Comparison of ENCODE assay signal across 18 cellular contexts in genomic region chr13:29760561-29760960, GRCh38.
DNase-seq lines count a peak whose midpoint lies in the region; ATAC-seq and TF ChIP-seq lines count a peak whose summit lies in the region.
"Had no signal": no experiment of that assay in that cellular context is flagged by ENCODE, and none has a peak within 500 bp of the region (broad histone marks: within the 10 kb centered on the region; RNA-seq: fewer than 3 reads in every experiment).

No MANE protein-coding gene starts in this region.

- no peaks in the 10 kb centered on the region for H3K9me3 Mint-ChIP-seq in IgD-negative memory B cell

- H3K79me2 ChIP-seq in DOHH2 (ENCODE audit: control insufficient read depth, low read length) (no peaks in the 10 kb centered on the region), OCI-LY3 (ENCODE audit: low read length) (no peaks in the 10 kb centered on the region)

- H3K4me1 ChIP-seq in DOHH2 (ENCODE audit: control insufficient read depth, low read length) (peaks cover 17% of the 10 kb centered on the region), OCI-LY3 (ENCODE audit: low read length) (peaks cover 42% of the 10 kb centered on the region)

- H3K9me2 ChIP-seq in DOHH2 (replicated peaks; ENCODE audit: control insufficient read depth, low read length) = no peaks in the 10 kb centered on the region

- H3K4me2 ChIP-seq in DOHH2 (ENCODE audit: low read length) (0 out of 2 replicates have a peak overlapping the region, but pooled peaks have one; percentile 16), OCI-LY3 (ENCODE audit: low read length) (peak overlapping the region; percentile 4; the same call in 1 of the 2 replicates)
- H3K4me2 ChIP-seq: BLaER1 had no signal

- no peak overlapping the region for H3K9ac ChIP-seq in OCI-LY3 (ENCODE audit: low read length)
- H3K9ac ChIP-seq: BLaER1 had no signal

- peaks cover 32 to 47% (median 41%) of the 10 kb centered on the region in 3 donors for H3K4me1 Mint-ChIP-seq in IgD-negative memory B cell

- H3K27me3 Mint-ChIP-seq in IgD-negative memory B cell = peaks cover 3% of the 10 kb centered on the region
- H3K27me3 Mint-ChIP-seq: CD4-positive, alpha-beta memory T cell had no signal

- ATAC-seq in GM21576 (IDR thresholded peaks at IDR 0.05; ENCODE audit: unreplicated experiment) = no peak
- ATAC-seq in GM18511 (IDR thresholded peaks at IDR 0.05; ENCODE audit: unreplicated experiment) = no peak
- ATAC-seq in GM18909 (IDR thresholded peaks at IDR 0.05; ENCODE audit: poor library complexity, unreplicated experiment) = no peak
- ATAC-seq: HepG2 had no signal

- H4K20me1 ChIP-seq in DOHH2 (ENCODE audit: control insufficient read depth, insufficient read depth, low read depth, low read length) = no peaks in the 10 kb centered on the region
- H4K20me1 ChIP-seq in OCI-LY3 (ENCODE audit: insufficient read depth, low read length) = no peaks in the 10 kb centered on the region
- H4K20me1 ChIP-seq: BLaER1 had no signal

- peak overlapping the region in 1 of 4 donors; percentile 23 for H3K4me3 Mint-ChIP-seq in IgD-negative memory B cell
- H3K4me3 Mint-ChIP-seq: CD14-positive monocyte; CD4-positive, alpha-beta memory T cell; H9 had no signal

- peak overlapping the region in 2 of 3 donors; percentile 18 to 61 for H3K27ac Mint-ChIP-seq in IgD-negative memory B cell
- H3K27ac Mint-ChIP-seq: H9 had no signal

- no peaks in the 10 kb centered on the region for H3F3A ChIP-seq in DOHH2 (ENCODE audit: control insufficient read depth, insufficient read depth)

- DNase-seq in myocyte (ENCODE audit: low read depth) (peak; percentile 61), T-helper 2 cell (no peak)
- DNase-seq: 8988T; Calu3; CD4-positive, alpha-beta memory T cell; DMS79 treated with DMSO at 0.1 percent for 48 hours; EL; H9; KG1 had no signal

- H3K27me3 ChIP-seq in DOHH2 (ENCODE audit: control insufficient read depth, low read length) = no peaks in the 10 kb centered on the region
- H3K27me3 ChIP-seq in OCI-LY3 (ENCODE audit: low read depth, low read length) = no peaks in the 10 kb centered on the region; the same call in 1 of the 2 replicates
- H3K27me3 ChIP-seq: BLaER1 had no signal

- TF ChIP-seq CTCF in DOHH2 (IDR thresholded peaks at IDR 0.05; ENCODE audit: low read depth, low read length, poor library complexity, severe bottlenecking) = no peak
- TF ChIP-seq CTCF in OCI-LY3 (IDR thresholded peaks at IDR 0.05; ENCODE audit: low read depth, low read length) = no peak

- H3K27ac ChIP-seq in DOHH2 (ENCODE audit: low read depth, low read length) (no peak overlapping the region), OCI-LY3 (ENCODE audit: low read length) (no peak overlapping the region)
- H3K27ac ChIP-seq: BLaER1 had no signal

- H2AFZ ChIP-seq in OCI-LY3 (ENCODE audit: low read depth, low read length) = no peak overlapping the region

- H3K36me3 ChIP-seq in DOHH2 (ENCODE audit: control insufficient read depth, low read length) = no peaks in the 10 kb centered on the region
- no peaks in the 10 kb centered on the region for H3K36me3 ChIP-seq in OCI-LY3 (replicated peaks; ENCODE audit: low read depth, low read length)
- H3K36me3 ChIP-seq: BLaER1 had no signal

- peaks cover 12% of the 10 kb centered on the region for H3K36me3 Mint-ChIP-seq in IgD-negative memory B cell

- H3K4me3 ChIP-seq in DOHH2 (ENCODE audit: low read length) = no peak overlapping the region
- no peak overlapping the region for H3K4me3 ChIP-seq in OCI-LY3 (ENCODE audit: low read length)
- H3K4me3 ChIP-seq: BLaER1 had no signal

- peaks cover 8% of the 10 kb centered on the region; the same call in 1 of the 2 replicates for H3K9me3 ChIP-seq in DOHH2 (ENCODE audit: control insufficient read depth, insufficient read depth, low read length)
- peaks cover 5% of the 10 kb centered on the region; the same call in 1 of the 2 replicates for H3K9me3 ChIP-seq in OCI-LY3 (ENCODE audit: insufficient read depth, low read length)
